Comparison of ENCODE assay signal across 13 cellular contexts in genomic region chr5:171365351-171365750, GRCh38. TPM values are rescaled to one million over a fixed set of nuclear protein-coding genes. Genes with fewer than 3 reads are reported as not detected.
DNase-seq lines count a peak whose midpoint lies in the region; TF ChIP-seq lines count a peak whose summit lies in the region.
"Had no signal": no experiment of that assay in that cellular context is flagged by ENCODE, and none has a peak within 500 bp of the region (broad histone marks: within the 10 kb centered on the region; RNA-seq: fewer than 3 reads in every experiment).

No MANE protein-coding gene starts in this region.

- H3K36me3 ChIP-seq in adrenal gland (replicated peaks in 1 of 2) (no peaks in the 10 kb centered on the region), MG63 (no peaks in the 10 kb centered on the region)

- DNase-seq in DMS 273 (lab: John Stamatoyannopoulos, UW; ENCODE audit: unreplicated experiment) (peak; percentile 51), DMS 273 treated with DMSO at 0.1 percent for 48 hours (lab: John Stamatoyannopoulos, UW) (no peak), astrocyte of the cerebellum (ENCODE audit: low read depth) (no peak), mesenteric fat pad (ENCODE audit: low spot score) (peak; percentile 4), adrenal gland (no peak), NCI-H146 treated with DMSO at 0.1 percent for 48 hours (lab: John Stamatoyannopoulos, UW; ENCODE audit: unreplicated experiment) (no peak), MG63 (no peak)
- DNase-seq: activated naive CD4-positive, alpha-beta T cell treated with anti-CD3 and anti-CD28 coated beads for 36 hours; NCI-H2227 treated with DMSO at 0.1 percent for 48 hours; stimulated activated naive B cell treated with anti-CD40 and anti-IgM and Interleukin-4, amounts not matched to agents 10 μg/mL and 1 μg/mL and 100 μg/mL, for 72 hours had no signal

- intact Hi-C loops in adrenal gland (cut with DNase I): no loop called here

- no peak for TF ChIP-seq EP300 in Ishikawa (IDR thresholded peaks at IDR 0.05; ENCODE audit: borderline replicate concordance)

- peak; percentile 50 for TF ChIP-seq CTCF in astrocyte of the cerebellum (IDR thresholded peaks at IDR 0.05; ENCODE audit: low read depth, low read length, missing control alignments)
- no peak for TF ChIP-seq CTCF in adrenal gland (IDR thresholded peaks at IDR 0.05)

- H3K4me3 ChIP-seq in astrocyte of the cerebellum (ENCODE audit: low read depth, low read length): no peak overlapping the region
- H3K4me3 ChIP-seq in adrenal gland: no peak overlapping the region
- H3K4me3 ChIP-seq in MG63: no peak overlapping the region
- H3K4me3 ChIP-seq: skin epidermis had no signal

- no peak overlapping the region for H3K27ac ChIP-seq in adrenal gland
- H3K27ac ChIP-seq: skin epidermis had no signal

- no peaks in the 10 kb centered on the region for H3K4me1 ChIP-seq in adrenal gland (replicated peaks in 1 of 2)

- peak; percentile 40 for TF ChIP-seq RAD21 in Ishikawa (IDR thresholded peaks at IDR 0.05; ENCODE audit: low read depth)

- 41 to 49% (median 43%) methylated on average over 7 of the region's 7 CpGs for WGBS in adrenal gland, 4 donors

- H3K9me3 ChIP-seq in adrenal gland (replicated peaks in 1 of 3) (no peaks in the 10 kb centered on the region), MG63 (no peaks in the 10 kb centered on the region)

- TF ChIP-seq POLR2A in adrenal gland (IDR thresholded peaks at IDR 0.05): no peak

- peaks cover 1% of the 10 kb centered on the region for H3K27me3 ChIP-seq in adrenal gland
- no peaks in the 10 kb centered on the region; the same call in 1 of the 2 replicates for H3K27me3 ChIP-seq in MG63

- in situ Hi-C loops in astrocyte of the cerebellum (cut with HindIII; ENCODE audit: low sequenced_read_pairs): no loop called here

TF ChIP-seq in Ishikawa, 13 proteins besides CTCF, POLR2A, EP300 and RAD21:
- TF ChIP-seq CEBPB (IDR thresholded peaks at IDR 0.05) (no peak), NFIC (IDR thresholded peaks at IDR 0.05) (no peak), USF1 (IDR thresholded peaks at IDR 0.05) (no peak), MAX (IDR thresholded peaks at IDR 0.05) (no peak)
- TF ChIP-seq, protein P1, sequence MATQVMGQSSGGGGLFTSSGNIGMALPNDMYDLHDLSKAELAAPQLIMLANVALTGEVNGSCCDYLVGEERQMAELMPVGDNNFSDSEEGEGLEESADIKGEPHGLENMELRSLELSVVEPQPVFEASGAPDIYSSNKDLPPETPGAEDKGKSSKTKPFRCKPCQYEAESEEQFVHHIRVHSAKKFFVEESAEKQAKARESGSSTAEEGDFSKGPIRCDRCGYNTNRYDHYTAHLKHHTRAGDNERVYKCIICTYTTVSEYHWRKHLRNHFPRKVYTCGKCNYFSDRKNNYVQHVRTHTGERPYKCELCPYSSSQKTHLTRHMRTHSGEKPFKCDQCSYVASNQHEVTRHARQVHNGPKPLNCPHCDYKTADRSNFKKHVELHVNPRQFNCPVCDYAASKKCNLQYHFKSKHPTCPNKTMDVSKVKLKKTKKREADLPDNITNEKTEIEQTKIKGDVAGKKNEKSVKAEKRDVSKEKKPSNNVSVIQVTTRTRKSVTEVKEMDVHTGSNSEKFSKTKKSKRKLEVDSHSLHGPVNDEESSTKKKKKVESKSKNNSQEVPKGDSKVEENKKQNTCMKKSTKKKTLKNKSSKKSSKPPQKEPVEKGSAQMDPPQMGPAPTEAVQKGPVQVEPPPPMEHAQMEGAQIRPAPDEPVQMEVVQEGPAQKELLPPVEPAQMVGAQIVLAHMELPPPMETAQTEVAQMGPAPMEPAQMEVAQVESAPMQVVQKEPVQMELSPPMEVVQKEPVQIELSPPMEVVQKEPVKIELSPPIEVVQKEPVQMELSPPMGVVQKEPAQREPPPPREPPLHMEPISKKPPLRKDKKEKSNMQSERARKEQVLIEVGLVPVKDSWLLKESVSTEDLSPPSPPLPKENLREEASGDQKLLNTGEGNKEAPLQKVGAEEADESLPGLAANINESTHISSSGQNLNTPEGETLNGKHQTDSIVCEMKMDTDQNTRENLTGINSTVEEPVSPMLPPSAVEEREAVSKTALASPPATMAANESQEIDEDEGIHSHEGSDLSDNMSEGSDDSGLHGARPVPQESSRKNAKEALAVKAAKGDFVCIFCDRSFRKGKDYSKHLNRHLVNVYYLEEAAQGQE (IDR thresholded peaks at IDR 0.05; ENCODE audit: low read depth): no peak

RNA-seq across cellular contexts. Expression of gene NPM1, which starts 22.3 kb away (rescaled TPM):
- 526 TPM for total RNA-seq in mesenteric fat pad
- total RNA-seq in adrenal gland: 100 to 1,000 TPM; 376 to 782 (median 641) TPM
- 1,000 to 10,000 TPM in 2 of 3 donors, 100 to 1,000 TPM in 1; 718 to 1,386 (median 1,014) TPM for polyA plus RNA-seq in adrenal gland
- total RNA-seq in MG63 (2014; rRNA removed; shearing (Covaris generic); ENCODE audit: low replicate concordance): 3,857 and 4,723 TPM in 2 replicates

RNA-seq across cellular contexts. Expression of gene FGF18, which starts 54.1 kb away (rescaled TPM):
- total RNA-seq in mesenteric fat pad (1.7 TPM), adrenal gland (under 1 TPM; 0.14 to 0.61 (median 0.27) TPM)
- polyA plus RNA-seq in adrenal gland: 1 to 10 TPM in 1 of 3 donors, under 1 TPM in 2; 0.18 to 1.5 (median 0.88) TPM
- total RNA-seq in MG63 (2014; rRNA removed; shearing (Covaris generic); ENCODE audit: low replicate concordance): 7.8 and 11.2 TPM in 2 replicates

RNA-seq across cellular contexts. Expression of gene TLX3, which starts 56.3 kb away (rescaled TPM):
- total RNA-seq in mesenteric fat pad (not detected), adrenal gland (not detected)
- polyA plus RNA-seq in adrenal gland: not detected
- total RNA-seq in MG63 (2014; rRNA removed; shearing (Covaris generic); ENCODE audit: low replicate concordance): not detected in 2 replicates
- total RNA-seq: A172; activated naive CD4-positive, alpha-beta T cell treated with anti-CD3 and anti-CD28 coated beads for 36 hours had no signal

Comparison
In these comparisons a context has a peak if more than half of its experiments do, and no peak if none do; other contexts are left out.
1. DNase-seq: peak in DMS 273 (single experiment) and mesenteric fat pad (single experiment); none in DMS 273 treated with DMSO at 0.1 percent for 48 hours (single experiment), astrocyte of the cerebellum (single experiment), adrenal gland (0 of 7), NCI-H146 treated with DMSO at 0.1 percent for 48 hours (single experiment) and MG63 (single experiment).